In genomic region chr5:169581580-169582227, GRCh38 we compare ENCODE assay signal across 8 cellular contexts. TPM values are rescaled to one million over a fixed set of nuclear protein-coding genes. Genes with fewer than 3 reads are reported as not detected.
DNase-seq lines count a peak whose midpoint lies in the region; ATAC-seq and TF ChIP-seq lines count a peak whose summit lies in the region.

No MANE protein-coding gene starts in this region.

- peaks cover 62% of the 10 kb centered on the region for H3K4me1 Mint-ChIP-seq in HFFc6 (ENCODE audit: low read depth)

- H3K4me3 ChIP-seq in lung = no peak overlapping the region

- no peak for ATAC-seq in lung (ENCODE audit: insufficient read depth, low FRiP score)

- H3K27ac ChIP-seq in lung (ENCODE audit: low read depth in 1 of 2, low read length in 1 of 2) = no peak overlapping the region

- peaks cover 6% of the 10 kb centered on the region; the same call in 1 of the 2 replicates for H3K27me3 Mint-ChIP-seq in HFFc6 (ENCODE audit: insufficient read depth)

- H3K4me3 Mint-ChIP-seq in HFFc6 = no peak overlapping the region

- peaks cover 0 to 2% of the 10 kb centered on the region in 2 donors for H3K4me1 ChIP-seq in lung (ENCODE audit: control insufficient read depth in 2 of 2, insufficient read depth in 2 of 2, low read length in 2 of 2)

- H3K36me3 ChIP-seq in lung (ENCODE audit: control insufficient read depth in 2 of 2, insufficient read depth in 2 of 2, low read length in 2 of 2) = no peaks in the 10 kb centered on the region

- no peaks in the 10 kb centered on the region for H3K9me3 ChIP-seq in lung (ENCODE audit: control insufficient read depth in 2 of 2, insufficient read depth in 1 of 2, low read length in 1 of 2)

- 24 to 43% methylated on average over 6 of the region's 6 CpGs for WGBS in lung, 2 donors

- no peak overlapping the region for H3K27ac Mint-ChIP-seq in HFFc6

- peaks cover 3% of the 10 kb centered on the region; the same call in 1 of the 2 replicates for H3K9me3 Mint-ChIP-seq in HFFc6

- peaks cover 30% of the 10 kb centered on the region for H3K36me3 Mint-ChIP-seq in HFFc6 (ENCODE audit: low read depth)

- DNase-seq in NCI-H510A treated with DMSO at 0.1 percent for 48 hours (lab: John Stamatoyannopoulos, UW) = peak; percentile 15
- DNase-seq in NCI-H510A (lab: John Stamatoyannopoulos, UW) = no peak
- peak; percentile 62 for DNase-seq in HFFc6
- DNase-seq in NCI-H2029 treated with DMSO at 0.1 percent for 48 hours (lab: John Stamatoyannopoulos, UW) = peak; percentile 25
- DNase-seq in activated CD4-positive, alpha-beta T cell treated with anti-CD3 and anti-CD28 coated beads for 1 hour = peak; percentile 9
- peak; percentile 80 for DNase-seq in dedifferentiated amniotic fluid mesenchymal stem cell (ENCODE audit: extremely low spot score)
- peak; percentile 54 for DNase-seq in lung (ENCODE audit: low spot score)
- DNase-seq in stimulated activated CD8-positive, alpha-beta memory T cell treated with anti-CD3 and anti-CD28 coated beads, Interleukin-2, amount 100 ng/mL, for 1 hour (ENCODE audit: low read depth in 2 of 2) = peak; percentile 25 to 29

- TF ChIP-seq CTCF in HFFc6 (IDR thresholded peaks at IDR 0.05) (peak; percentile 89), lung (IDR thresholded peaks at IDR 0.05; ENCODE audit: control extremely low read depth, extremely low read depth) (peak; percentile 66)

- H3K27me3 ChIP-seq in lung (ENCODE audit: control insufficient read depth, insufficient read depth) = no peaks in the 10 kb centered on the region

RNA-seq across cellular contexts. Expression of gene SPDL1, which starts 1.9 kb away (rescaled TPM):
- total RNA-seq in HFFc6 (2021; fragmentation: NEBNext Ultra II Directional; extraction: Animal tissue kit (Norgen Biotek cat#: 25700)) = 100 to 1,000 TPM in 2 of 6 experiments, 10 to 100 TPM in 4; 68.8 to 121 (median 74.4) TPM
- 10 to 100 TPM; 10.9 to 13.4 TPM for total RNA-seq in lung
- 1 to 10 TPM; 4.3 to 6.3 TPM for polyA plus RNA-seq in lung

RNA-seq across cellular contexts. Expression of gene DOCK2, which starts 55.4 kb away (rescaled TPM):
- 1 to 10 TPM; 1.4 to 6.5 (median 3.0) TPM for total RNA-seq in HFFc6 (2021; fragmentation: NEBNext Ultra II Directional; extraction: Animal tissue kit (Norgen Biotek cat#: 25700))
- 10 to 100 TPM; 47.8 to 66.6 TPM for total RNA-seq in lung
- polyA plus RNA-seq in lung = 10 to 100 TPM in 1 of 2 donors, 1 to 10 TPM in 1; 9.6 to 38.9 TPM

Comparison
In these comparisons a context has a peak if more than half of its experiments do, and no peak if none do; other contexts are left out.
1. RNA of gene SPDL1, which starts 1.9 kb away (total RNA-seq): 68.8 to 121 TPM in HFFc6; 10.9 to 13.4 TPM in lung; every median in the first group is over 4 times any median in the second.
2. RNA of gene DOCK2, which starts 55.4 kb away (total RNA-seq): 47.8 to 66.6 TPM in lung; 1.4 to 6.5 TPM in HFFc6; every median in the first group is over 4 times any median in the second.